8 cellular contexts compared by ENCODE assay signal in genomic region chr2:70994445-70995226, GRCh38. TPM values are rescaled to one million over a fixed set of nuclear protein-coding genes. Genes with fewer than 3 reads are reported as not detected.
DNase-seq lines count a peak whose midpoint lies in the region; ATAC-seq lines count a peak whose summit lies in the region.

TSS of gene TEX261 (minus strand) at chr2:70994873. CDS start at chr2:70994757, 116 bp downstream.

- H3K27me3 ChIP-seq in right cardiac atrium (ENCODE audit: control insufficient read depth, insufficient read depth) (no peaks in the 10 kb centered on the region), aorta (ENCODE audit: control insufficient read depth in 1 of 2, insufficient read depth in 2 of 2, low read length in 1 of 2) (no peaks in the 10 kb centered on the region)

- ATAC-seq in GM18498 (IDR thresholded peaks at IDR 0.05; ENCODE audit: unreplicated experiment) (peak; percentile 96), HG02852 (IDR thresholded peaks at IDR 0.05; ENCODE audit: unreplicated experiment) (peak; percentile 94), right cardiac atrium (peak; percentile 98 to 99), aorta (ENCODE audit: low FRiP score) (peak; percentile 98)

- H3K4me1 ChIP-seq in right cardiac atrium (ENCODE audit: control insufficient read depth, insufficient read depth, low read length) (peaks cover 9% of the 10 kb centered on the region), aorta (ENCODE audit: control insufficient read depth in 1 of 2, insufficient read depth in 2 of 2, low read length in 2 of 2) (peaks cover 0 to 2% of the 10 kb centered on the region in 2 donors)

- DNase-seq in NCI-H1436 treated with DMSO at 0.1 percent for 48 hours (lab: John Stamatoyannopoulos, UW) (peak; percentile 28), anterior cingulate cortex (lab: John Stamatoyannopoulos, UW) (peak; percentile 23 to 93 (median 80)), right cardiac atrium (peak; percentile 91 to 97 (median 96)), renal cortical epithelial cell (ENCODE audit: low read depth) (peak; percentile 47), aorta (peak; percentile 93 to 97)

- no peaks in the 10 kb centered on the region for H3K9me3 ChIP-seq in right cardiac atrium (ENCODE audit: control insufficient read depth, low read length)
- no peaks in the 10 kb centered on the region for H3K9me3 ChIP-seq in aorta (ENCODE audit: control insufficient read depth, low read length)

- no peaks in the 10 kb centered on the region for H3K36me3 ChIP-seq in aorta (ENCODE audit: control insufficient read depth in 1 of 2, insufficient read depth in 2 of 2, low read length in 1 of 2)

- under 1% methylated on average over 87 of the region's 87 CpGs for whole genome bisulfite sequencing in right cardiac atrium
- WGBS in aorta, 2 donors: 0% methylated on average over 55 to 87 of the region's 87 CpGs

- intact Hi-C loops in T-helper 2 cell treated with Interferon-gamma antibody and Interleukin-4, amounts not matched to agents 100 ng/mL and 5 ng/mL, for 36 hours (cut with micrococcal nuclease): loop anchor here (1.0 to 5.0 kb wide), 6 partner anchors 9 to 136 kb away; partner anchors contain the start of genes MCEE, MPHOSPH10 and NAGK
- intact Hi-C loops in right cardiac atrium (cut with DNase I) (no loop called here), aorta (cut with DNase I) (loop anchor here (5.0 to 10.0 kb wide), 2 partner anchors 73 to 130 kb away; partner anchors contain the start of gene NAGK (in 1 of the 2))

- peak within 1 kb of the TSS; percentile 86 for H3K4me3 ChIP-seq in right cardiac atrium (ENCODE audit: low read length)
- peak within 1 kb of the TSS; percentile 84 to 86 for H3K4me3 ChIP-seq in aorta (ENCODE audit: low read length in 2 of 2)

- H3K27ac ChIP-seq in right cardiac atrium (ENCODE audit: low read length) (peak within 1 kb of the TSS; percentile 56), aorta (ENCODE audit: low read depth in 1 of 2, low read length in 2 of 2) (peak within 1 kb of the TSS in 1 of 2 donors; percentile 2)

RNA-seq across cellular contexts. Expression of gene TEX261, which starts in this region (rescaled TPM):
- 49.5 and 56.1 TPM in 2 replicates for total RNA-seq in T-helper 2 cell treated with Interferon-gamma antibody and Interleukin-4, amounts not matched to agents 100 ng/mL and 5 ng/mL, for 36 hours
- total RNA-seq in right cardiac atrium (10 to 100 TPM; 43.4 to 59.4 (median 51.0) TPM), renal cortical epithelial cell (40.7 and 50.2 TPM in 2 replicates), aorta (10 to 100 TPM; 51.0 to 58.1 TPM)
- polyA plus RNA-seq in right cardiac atrium (37.7 TPM), aorta (10 to 100 TPM; 26.8 to 37.0 TPM)

Comparison
In these comparisons a context has a peak if more than half of its experiments do, and no peak if none do; other contexts are left out.
1. DNase-seq: peak in every context shown above with its lines; median percentile 96 in right cardiac atrium; 95 in aorta; 80 in anterior cingulate cortex; 47 in renal cortical epithelial cell; 28 in NCI-H1436 treated with DMSO at 0.1 percent for 48 hours.
2. intact Hi-C loops: an anchor here in T-helper 2 cell treated with Interferon-gamma antibody and Interleukin-4, amounts not matched to agents 100 ng/mL and 5 ng/mL, for 36 hours (1.0 to 5.0 kb wide) and aorta (5.0 to 10.0 kb wide); none called in right cardiac atrium.